In the genomic region with DNA sequence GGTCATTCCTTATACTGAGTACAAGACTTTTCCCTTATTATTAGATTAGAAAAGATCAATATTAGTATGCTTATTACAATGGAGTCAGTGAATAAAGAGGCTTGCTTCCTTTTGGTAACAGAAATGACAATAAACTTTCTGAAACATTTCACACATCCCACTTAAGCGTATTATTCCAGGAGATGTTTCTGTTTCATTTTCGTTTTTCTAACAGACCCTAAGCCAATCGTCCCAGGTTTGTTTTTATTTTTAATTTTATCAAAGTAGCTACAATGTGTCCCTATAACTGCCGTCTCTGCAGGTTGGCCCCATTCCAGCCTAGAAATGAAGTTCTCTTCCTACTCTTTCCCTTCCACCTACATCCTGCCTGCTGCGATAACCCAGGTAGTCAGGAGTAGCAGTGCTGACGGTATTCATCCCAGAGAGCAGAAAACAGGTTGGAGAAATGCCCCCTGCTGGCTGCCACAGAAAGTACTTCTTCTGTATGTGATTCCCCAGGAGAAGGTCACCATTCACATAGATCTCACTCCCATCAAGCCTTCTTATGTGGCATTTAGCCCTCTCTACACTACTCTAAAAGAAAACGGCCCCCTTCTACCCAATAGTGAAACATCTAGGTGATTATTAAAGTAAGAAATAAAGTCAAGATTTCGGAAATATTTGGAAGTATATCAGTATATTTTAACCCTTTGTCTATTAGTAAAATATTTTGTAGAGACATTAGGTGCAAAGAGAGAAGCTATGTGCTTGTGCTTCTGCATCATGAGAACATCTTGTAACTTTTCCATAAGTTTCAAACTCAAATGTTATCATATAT, we compare ENCODE assay signal across 8 cellular contexts. TPM values are rescaled to one million over a fixed set of nuclear protein-coding genes. Genes with fewer than 3 reads are reported as not detected.
DNase-seq lines count a peak whose midpoint lies in the region; ATAC-seq and TF ChIP-seq lines count a peak whose summit lies in the region.

No MANE protein-coding gene starts in this region.

- H2BK12ac ChIP-seq in neuronal stem cell (ENCODE audit: low read length), result no peak overlapping the region

- H3K9me2 ChIP-seq in PC-3 (replicated peaks; ENCODE audit: low read length), result no peaks in the 10 kb centered on the region

- no TSS peak for BruUV-seq in PC-3 (replicated peaks; lab: Mats Ljungman, UMichigan)

- no peak overlapping the region for H3K4ac ChIP-seq in neuronal stem cell (ENCODE audit: low read length)

- POLR2A ChIA-PET in CD8-positive, alpha-beta T cell (lab: Charles Lee), result no interaction called here
- POLR2A ChIA-PET in PC-3 (lab: Charles Lee; ENCODE audit: unreplicated experiment), result no interaction called here

- H2BK5ac ChIP-seq in neuronal stem cell (ENCODE audit: low read length), result no peak overlapping the region

- WGBS in neuronal stem cell (ENCODE audit: extremely low coverage in 2 of 2, insufficient read length in 2 of 2, insufficient replicate concordance in 1 of 2), 2 donors, result no CpG with 5 or more reads among the region's 8 CpGs

- H3K36me3 ChIP-seq in CD8-positive, alpha-beta T cell (ENCODE audit: insufficient read depth, low read length), result no peaks in the 10 kb centered on the region
- no peaks in the 10 kb centered on the region; the same call in 1 of the 2 replicates for H3K36me3 ChIP-seq in PC-3 (ENCODE audit: low read depth, low read length)
- no peaks in the 10 kb centered on the region for H3K36me3 ChIP-seq in neuronal stem cell (replicated peaks in 1 of 2; ENCODE audit: control insufficient read depth in 2 of 2, insufficient read depth in 2 of 2, low read length in 2 of 2)
- no peaks in the 10 kb centered on the region for H3K36me3 ChIP-seq in stomach smooth muscle (ENCODE audit: control insufficient read depth in 2 of 2, insufficient read depth in 2 of 2, low read length in 2 of 2)

- no peaks in the 10 kb centered on the region for H4K20me1 ChIP-seq in PC-3 (ENCODE audit: low read length)

- H4K8ac ChIP-seq in neuronal stem cell (ENCODE audit: low read depth, low read length), result no peak overlapping the region

- H2AFZ ChIP-seq in PC-3 (ENCODE audit: low read length) (peak overlapping the region; percentile 84), neuronal stem cell (ENCODE audit: low read length) (no peak overlapping the region)

- no peak overlapping the region for H3K18ac ChIP-seq in neuronal stem cell (ENCODE audit: low read length)

- peak overlapping the region; percentile 66 for H3K4me3 ChIP-seq in CD8-positive, alpha-beta T cell (ENCODE audit: low read depth, low read length)
- H3K4me3 ChIP-seq in PC-3 (ENCODE audit: low read length) (peak overlapping the region; percentile 76), fibroblast of mammary gland (ENCODE audit: control insufficient read depth, low read depth, low read length) (peak overlapping the region; percentile 44), neuronal stem cell (ENCODE audit: low read length in 2 of 2) (no peak overlapping the region), stomach smooth muscle (ENCODE audit: low read length in 2 of 2) (peak overlapping the region; percentile 64 to 69)

- no peaks in the 10 kb centered on the region for H3K9me3 Mint-ChIP-seq in CD8-positive, alpha-beta T cell

- no peaks in the 10 kb centered on the region for H3K9me3 ChIP-seq in CD8-positive, alpha-beta T cell (ENCODE audit: low read length)
- no peaks in the 10 kb centered on the region for H3K9me3 ChIP-seq in PC-3 (ENCODE audit: low read length)
- no peaks in the 10 kb centered on the region for H3K9me3 ChIP-seq in neuronal stem cell (replicated peaks in 1 of 2; ENCODE audit: control insufficient read depth in 2 of 2, insufficient read depth in 1 of 2, low read depth in 1 of 2, low read length in 2 of 2)
- no peaks in the 10 kb centered on the region for H3K9me3 ChIP-seq in stomach smooth muscle (ENCODE audit: control insufficient read depth in 2 of 2, low read length in 2 of 2)

- TF ChIP-seq CTCF in CD8-positive, alpha-beta T cell (IDR thresholded peaks at IDR 0.05), result peak; percentile 90
- TF ChIP-seq CTCF in PC-3 (conservative IDR thresholded peaks at IDR 0.05; ENCODE audit: low read depth, low read length) (peak; percentile 78), fibroblast of mammary gland (conservative IDR thresholded peaks at IDR 0.05; ENCODE audit: control insufficient read depth, insufficient read depth, low read depth, low read length) (peak; percentile 89)

- H3K27me3 Mint-ChIP-seq in CD8-positive, alpha-beta T cell (ENCODE audit: low read depth), result peaks cover 14% of the 10 kb centered on the region

- H3K4me2 ChIP-seq in PC-3 (ENCODE audit: low read length), result peak overlapping the region; percentile 82
- no peak overlapping the region for H3K4me2 ChIP-seq in neuronal stem cell (ENCODE audit: insufficient read depth, low read length, poor library complexity, severe bottlenecking)

- H3K14ac ChIP-seq in neuronal stem cell (ENCODE audit: low read length), result no peak overlapping the region

- peak; percentile 44 to 80 (median 69) for DNase-seq in CD8-positive, alpha-beta T cell
- DNase-seq in PC-3 (peak; percentile 78), fibroblast of mammary gland (ENCODE audit: low read depth) (peak; percentile 64), neuronal stem cell (ENCODE audit: low spot score) (peak; percentile 48)
- DNase-seq in activated T-cell treated with anti-CD3 and anti-CD28 coated beads, Interleukin-2, amount 50 U/mL, for 48 hours, result peak; percentile 68 to 80

- H3K23ac ChIP-seq in neuronal stem cell (ENCODE audit: low read depth, low read length, poor library complexity), result no peak overlapping the region

- H3K79me2 ChIP-seq in PC-3 (ENCODE audit: low read length), result no peaks in the 10 kb centered on the region

- peak overlapping the region; percentile 13 for H3K27ac ChIP-seq in CD8-positive, alpha-beta T cell (ENCODE audit: low read depth, low read length)
- H3K27ac ChIP-seq in PC-3 (ENCODE audit: low read length) (no peak overlapping the region), neuronal stem cell (replicated peaks; ENCODE audit: low read length) (no peak overlapping the region), stomach smooth muscle (ENCODE audit: low read length) (no peak overlapping the region)

- peak; percentile 92 for ATAC-seq in CD8-positive, alpha-beta T cell
- ATAC-seq in GM19438 (IDR thresholded peaks at IDR 0.05; ENCODE audit: low read depth, unreplicated experiment) (peak; percentile 88), HG03558 (IDR thresholded peaks at IDR 0.05; ENCODE audit: extremely low read depth, unreplicated experiment) (peak; percentile 73), PC-3 (peak; percentile 97)

- CTCF ChIA-PET in CD8-positive, alpha-beta T cell (lab: Charles Lee), result interaction anchor here (0.5 to 14.2 kb wide), 25 partner anchors 7 to 1536 kb away, joined by 3 to 224 read pairs (median 4); no protein-coding TSS in a partner anchor
- CTCF ChIA-PET in PC-3 (lab: Charles Lee), result interaction anchor here (0.6 kb wide), 2 partner anchors 70 to 75 kb away, joined by 3 to 4 read pairs; no protein-coding TSS in a partner anchor

- H2AK5ac ChIP-seq in neuronal stem cell (ENCODE audit: low read depth, low read length), result no peak overlapping the region

- no peaks in the 10 kb centered on the region for H3K27me3 ChIP-seq in CD8-positive, alpha-beta T cell (ENCODE audit: insufficient read depth, low read length)
- H3K27me3 ChIP-seq in PC-3 (ENCODE audit: low read length) (no peaks in the 10 kb centered on the region), neuronal stem cell (ENCODE audit: control insufficient read depth in 3 of 3, insufficient read depth in 3 of 3, low read depth in 1 of 3, low read length in 3 of 3) (no peaks in the 10 kb centered on the region), stomach smooth muscle (ENCODE audit: control insufficient read depth in 1 of 2, insufficient read depth in 2 of 2, low read length in 2 of 2) (no peaks in the 10 kb centered on the region)

- peaks cover 2% of the 10 kb centered on the region for H3K36me3 Mint-ChIP-seq in CD8-positive, alpha-beta T cell

- peak overlapping the region; percentile 62 for H3K27ac Mint-ChIP-seq in CD8-positive, alpha-beta T cell

- intact Hi-C loops in CD8-positive, alpha-beta T cell (cut with DNase I, micrococcal nuclease), result loop anchor here (1.0 to 5.0 kb wide), 5 partner anchors 319 to 1094 kb away; partner anchors contain the start of gene ELOVL6 (in 1 of the 2)
- intact Hi-C loops in PC-3 (cut with micrococcal nuclease), result loop anchor here (1.0 to 10.0 kb wide), 5 partner anchors 202 to 1516 kb away; partner anchors contain the start of gene ELOVL6

- no peak overlapping the region for H2BK120ac ChIP-seq in neuronal stem cell (ENCODE audit: low read depth, low read length)

- H3K4me1 ChIP-seq in CD8-positive, alpha-beta T cell (ENCODE audit: insufficient read depth, low read length), result peaks cover 10% of the 10 kb centered on the region
- H3K4me1 ChIP-seq in PC-3 (ENCODE audit: insufficient read depth, low read length), result no peaks in the 10 kb centered on the region
- no peaks in the 10 kb centered on the region for H3K4me1 ChIP-seq in neuronal stem cell (ENCODE audit: control insufficient read depth in 2 of 2, insufficient read depth in 1 of 2, low read depth in 1 of 2, low read length in 2 of 2)
- no peaks in the 10 kb centered on the region for H3K4me1 ChIP-seq in stomach smooth muscle (ENCODE audit: control insufficient read depth, insufficient read depth, low read length)

- peaks cover 14% of the 10 kb centered on the region for H3K4me1 Mint-ChIP-seq in CD8-positive, alpha-beta T cell (ENCODE audit: low read depth)

- H2BK15ac ChIP-seq in neuronal stem cell (ENCODE audit: low read length), result no peak overlapping the region

- no peaks in the 10 kb centered on the region for H3F3A ChIP-seq in PC-3 (ENCODE audit: low read length, unreplicated experiment)

- H4K91ac ChIP-seq in neuronal stem cell (ENCODE audit: low read depth, low read length, poor library complexity), result no peak overlapping the region

- H3K9ac ChIP-seq in PC-3 (ENCODE audit: low read length) (no peak overlapping the region), neuronal stem cell (ENCODE audit: low read depth, low read length, poor library complexity) (no peak overlapping the region), stomach smooth muscle (ENCODE audit: low read length in 2 of 2) (peak overlapping the region; percentile 7 to 46)

- no peaks in the 10 kb centered on the region for H3K79me1 ChIP-seq in neuronal stem cell (ENCODE audit: low read depth, low read length)

- peak overlapping the region; percentile 92 for H3K4me3 Mint-ChIP-seq in CD8-positive, alpha-beta T cell

RNA-seq across cellular contexts. Expression of gene ENPEP, which starts 40.4 kb away (rescaled TPM):
- not detected for total RNA-seq in CD8-positive, alpha-beta T cell
- total RNA-seq in PC-3 (2014; rRNA removed), result not detected in 2 replicates
- 0.95 TPM for polyA plus RNA-seq in neuronal stem cell (2013, experiment 1 of 2)
- polyA plus RNA-seq in neuronal stem cell (2013, experiment 2 of 2), result 0.87 TPM

Comparison
In these comparisons a context has a peak if more than half of its experiments do, and no peak if none do; other contexts are left out.
1. H3K4me3 ChIP-seq: peak in CD8-positive, alpha-beta T cell (single experiment), PC-3 (single experiment), fibroblast of mammary gland (single experiment) and stomach smooth muscle (2 of 2); none in neuronal stem cell (0 of 2).
2. H3K9ac ChIP-seq: peak in stomach smooth muscle (2 of 2); none in PC-3 (single experiment) and neuronal stem cell (single experiment).
3. Peak in every context shown above with its lines, with median percentiles within 50 percentile points of each other: ATAC-seq, DNase-seq and CTCF ChIP-seq.